10 cellular contexts compared by ENCODE assay signal in genomic region chr20:46548688-46549087, GRCh38. TPM values are rescaled to one million over a fixed set of nuclear protein-coding genes. Genes with fewer than 3 reads are reported as not detected.
"Had no signal": no experiment of that assay in that cellular context is flagged by ENCODE, and none has a peak within 500 bp of the region (broad histone marks: within the 10 kb centered on the region; RNA-seq: fewer than 3 reads in every experiment).

No MANE protein-coding gene starts in this region.

- DNase-seq: GM23248, GOT3, H7, HFFc6, Kasumi-1, KG1 had no signal

- H3K4me1 ChIP-seq: HAP-1 had no signal

- H3K36me3 ChIP-seq: HAP-1 had no signal

- H3K9ac ChIP-seq: GM23248 had no signal

- H3K27ac ChIP-seq: GM23248 had no signal

- H3K4me3 ChIP-seq: GM23248, HAP-1 had no signal

- H2AFZ ChIP-seq: GM23248 had no signal

- H3K9me3 ChIP-seq: HAP-1 had no signal

RNA-seq across cellular contexts. Expression of gene OCSTAMP, which starts 1.8 kb away (rescaled TPM):
- total RNA-seq: GM23248, H4, H7, HFFc6, HT-29 had no signal
- polyA plus RNA-seq: GM23248, IgD-negative memory B cell had no signal

RNA-seq across cellular contexts. Expression of gene ZNF334, which starts 35.3 kb away (rescaled TPM):
- polyA plus RNA-seq: IgD-negative memory B cell had no signal
